In genomic region chr15:60002528-60003218, GRCh38 we compare ENCODE assay signal across 18 cellular contexts. TPM values are rescaled to one million over a fixed set of nuclear protein-coding genes. Genes with fewer than 3 reads are reported as not detected.
DNase-seq lines count a peak whose midpoint lies in the region; ATAC-seq and TF ChIP-seq lines count a peak whose summit lies in the region.
"Had no signal": no experiment of that assay in that cellular context is flagged by ENCODE, and none has a peak within 500 bp of the region (broad histone marks: within the 10 kb centered on the region; RNA-seq: fewer than 3 reads in every experiment).

No MANE protein-coding gene starts in this region.

- H3K4me3 ChIP-seq in CD4-positive, CD25-positive, alpha-beta regulatory T cell (ENCODE audit: low read depth, low read length), result no peak overlapping the region
- H3K4me3 ChIP-seq: gastroesophageal sphincter had no signal

- H3K27ac Mint-ChIP-seq in CD4-positive, CD25-positive, alpha-beta regulatory T cell, result peak overlapping the region; percentile 32 to 89 (median 64)
- no peak overlapping the region for H3K27ac Mint-ChIP-seq in activated T-helper 17 cell treated with anti-CD3 and anti-CD28 coated beads, Interleukin-2, amount 50 U/mL, for 72 hours
- H3K27ac Mint-ChIP-seq in memory B cell, result peak overlapping the region; percentile 35

- no peak for TF ChIP-seq CTCF in GM13976 (IDR thresholded peaks at IDR 0.05; ENCODE audit: borderline replicate concordance, control extremely low read depth, extremely low read depth, insufficient read depth, missing control alignments)

- peaks cover 53% of the 10 kb centered on the region for H3K4me1 ChIP-seq in CD4-positive, CD25-positive, alpha-beta regulatory T cell (ENCODE audit: control insufficient read depth, insufficient read depth, low read length, poor library complexity, severe bottlenecking)

- peaks cover 19 to 78% (median 51%) of the 10 kb centered on the region in 4 donors for H3K4me1 Mint-ChIP-seq in CD4-positive, CD25-positive, alpha-beta regulatory T cell
- H3K4me1 Mint-ChIP-seq in activated T-helper 17 cell treated with anti-CD3 and anti-CD28 coated beads, Interleukin-2, amount 50 U/mL, for 72 hours, result peaks cover 21% of the 10 kb centered on the region
- peaks cover 15% of the 10 kb centered on the region for H3K4me1 Mint-ChIP-seq in memory B cell

- peak in 1 of 3 donors; percentile 5 for DNase-seq in CD4-positive, CD25-positive, alpha-beta regulatory T cell
- peak; percentile 17 for DNase-seq in GM13976 (ENCODE audit: low spot score)
- DNase-seq in memory B cell (ENCODE audit: low spot score in 2 of 2), result no peak
- no peak for DNase-seq in SKM-1 treated with dmso at 0.1 percent for 144 hours (lab: John Stamatoyannopoulos, UW; ENCODE audit: unreplicated experiment)
- no peak for DNase-seq in A172 (ENCODE audit: low spot score)
- no peak for DNase-seq in NCI-H82 (lab: John Stamatoyannopoulos, UW)
- DNase-seq: activated CD4-positive, CD25-positive, alpha-beta regulatory T cell treated with anti-CD3 and anti-CD28 coated beads, Interleukin-2, amount 50 U/mL, for 72 hours; activated gamma-delta T cell treated with Interleukin-2 at 50 U/mL for 16 hours; EL; KBM-7; NCI-H1417; NCI-H2227 treated with DMSO at 0.1 percent for 48 hours; stimulated activated CD8-positive, alpha-beta memory T cell treated with anti-CD3 and anti-CD28 coated beads, Interleukin-4, amount 100 ng/mL, for 48 hours had no signal

- no peak overlapping the region for H3K27ac ChIP-seq in CD4-positive, CD25-positive, alpha-beta regulatory T cell (ENCODE audit: insufficient read depth, low read length, poor library complexity, severe bottlenecking)
- H3K27ac ChIP-seq: gastroesophageal sphincter had no signal

- H3K4me3 Mint-ChIP-seq in CD4-positive, CD25-positive, alpha-beta regulatory T cell, result peak overlapping the region; percentile 55 to 95 (median 80)
- H3K4me3 Mint-ChIP-seq in activated T-helper 17 cell treated with anti-CD3 and anti-CD28 coated beads, Interleukin-2, amount 50 U/mL, for 72 hours, result peak overlapping the region; percentile 16
- no peak overlapping the region for H3K4me3 Mint-ChIP-seq in memory B cell

- peaks cover 0 to 23% (median 4%) of the 10 kb centered on the region in 7 donors for H3K9me3 Mint-ChIP-seq in CD4-positive, CD25-positive, alpha-beta regulatory T cell
- H3K9me3 Mint-ChIP-seq in activated T-helper 17 cell treated with anti-CD3 and anti-CD28 coated beads, Interleukin-2, amount 50 U/mL, for 72 hours, result peaks cover 12% of the 10 kb centered on the region
- H3K9me3 Mint-ChIP-seq in memory B cell, result peaks cover 8% of the 10 kb centered on the region

- H3K27me3 Mint-ChIP-seq in CD4-positive, CD25-positive, alpha-beta regulatory T cell, result peaks cover 97% of the 10 kb centered on the region
- peaks cover 79% of the 10 kb centered on the region for H3K27me3 Mint-ChIP-seq in activated T-helper 17 cell treated with anti-CD3 and anti-CD28 coated beads, Interleukin-2, amount 50 U/mL, for 72 hours
- peaks cover 46% of the 10 kb centered on the region for H3K27me3 Mint-ChIP-seq in memory B cell

- no peaks in the 10 kb centered on the region for H3K36me3 Mint-ChIP-seq in CD4-positive, CD25-positive, alpha-beta regulatory T cell
- H3K36me3 Mint-ChIP-seq in activated T-helper 17 cell treated with anti-CD3 and anti-CD28 coated beads, Interleukin-2, amount 50 U/mL, for 72 hours (ENCODE audit: low read depth), result peaks cover 43% of the 10 kb centered on the region
- H3K36me3 Mint-ChIP-seq in memory B cell, result peaks cover 6% of the 10 kb centered on the region

- H3K36me3 ChIP-seq in CD4-positive, CD25-positive, alpha-beta regulatory T cell (ENCODE audit: control insufficient read depth, insufficient read depth, low read length), result no peaks in the 10 kb centered on the region
- H3K36me3 ChIP-seq: gastroesophageal sphincter had no signal

- peaks cover 14 to 24% of the 10 kb centered on the region in 2 experiments for H3K9me3 ChIP-seq in CD4-positive, CD25-positive, alpha-beta regulatory T cell (ENCODE audit: control insufficient read depth in 2 of 2, low read length in 2 of 2)
- H3K9me3 ChIP-seq: gastroesophageal sphincter had no signal

- no peak for ATAC-seq in CD4-positive, CD25-positive, alpha-beta regulatory T cell (ENCODE audit: low read depth in 2 of 2)
- no peak for ATAC-seq in activated T-helper 17 cell treated with anti-CD3 and anti-CD28 coated beads, Interleukin-2, amount 50 U/mL, for 72 hours (replicated peaks)
- ATAC-seq in memory B cell (ENCODE audit: low read depth), result no peak
- no peak for ATAC-seq in HG02678 (IDR thresholded peaks at IDR 0.05; ENCODE audit: unreplicated experiment)
- ATAC-seq: gastroesophageal sphincter had no signal

- peaks cover 72% of the 10 kb centered on the region for H3K27me3 ChIP-seq in CD4-positive, CD25-positive, alpha-beta regulatory T cell (ENCODE audit: control insufficient read depth, insufficient read depth, low read length)

- in situ Hi-C loops in GM13976 (cut with MboI; ENCODE audit: low sequenced_read_pairs, unreplicated experiment), result no loop called here

RNA-seq across cellular contexts. Expression of gene FOXB1, which starts 1.4 kb away (rescaled TPM):
- total RNA-seq in CD4-positive, CD25-positive, alpha-beta regulatory T cell, result 4.0 TPM
- polyA plus RNA-seq in CD4-positive, CD25-positive, alpha-beta regulatory T cell, result 1 to 10 TPM in 2 of 4 donors, under 1 TPM in 2; 0.46 to 1.8 (median 0.94) TPM
- 1 to 10 TPM in 1 of 2 donors, under 1 TPM in 1; 0.77 to 1.1 TPM for total RNA-seq in activated T-helper 17 cell treated with anti-CD3 and anti-CD28 coated beads, Interleukin-2, amount 50 U/mL, for 72 hours
- total RNA-seq in A172 (2014; rRNA removed; shearing (Covaris generic)), result not detected in 2 replicates
- total RNA-seq: gastroesophageal sphincter, SK-MEL-5, ureter had no signal
